ENCODE assay signal across 8 cellular contexts in the genomic region with DNA sequence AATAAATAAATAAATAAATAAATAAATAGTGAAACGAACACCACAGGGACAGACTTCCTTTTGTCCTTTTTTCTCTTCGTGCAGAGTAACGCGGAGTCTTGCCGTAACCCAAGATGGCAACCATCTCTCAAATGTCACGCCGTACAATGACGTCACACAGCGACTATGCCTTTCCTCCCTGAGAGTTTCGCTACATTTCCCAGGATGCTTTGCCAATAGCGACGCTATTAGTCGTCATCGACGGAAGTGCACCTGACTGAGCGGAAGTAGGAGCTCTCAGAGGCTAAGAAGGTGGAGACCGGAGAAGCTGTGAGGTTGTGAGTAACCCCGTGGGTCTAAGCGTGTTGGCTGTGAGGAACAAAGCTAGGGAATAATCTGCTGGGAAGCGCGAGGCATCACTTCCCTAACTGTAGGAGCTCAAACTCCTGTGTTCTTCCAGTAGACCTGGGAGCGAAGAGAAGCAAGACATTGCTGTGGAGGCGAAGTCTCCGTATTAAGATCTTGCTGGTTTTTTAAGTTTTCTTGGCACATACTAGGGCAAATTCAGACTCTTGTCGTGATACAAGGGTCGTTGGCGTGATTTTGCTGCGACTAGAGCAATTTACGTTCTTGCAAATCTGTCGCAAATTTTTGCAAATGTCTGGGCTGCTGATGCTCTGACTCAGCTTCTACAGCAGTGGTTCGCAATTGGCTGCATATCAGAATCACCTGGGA. TPM values are rescaled to one million over a fixed set of nuclear protein-coding genes. Genes with fewer than 3 reads are reported as not detected.
DNase-seq lines count a peak whose midpoint lies in the region; ATAC-seq and TF ChIP-seq lines count a peak whose summit lies in the region.

A gene with protein sequence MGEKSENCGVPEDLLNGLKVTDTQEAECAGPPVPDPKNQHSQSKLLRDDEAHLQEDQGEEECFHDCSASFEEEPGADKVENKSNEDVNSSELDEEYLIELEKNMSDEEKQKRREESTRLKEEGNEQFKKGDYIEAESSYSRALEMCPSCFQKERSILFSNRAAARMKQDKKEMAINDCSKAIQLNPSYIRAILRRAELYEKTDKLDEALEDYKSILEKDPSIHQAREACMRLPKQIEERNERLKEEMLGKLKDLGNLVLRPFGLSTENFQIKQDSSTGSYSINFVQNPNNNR (plus strand): TSS at position 263 of the 714 bp plus-strand sequence. CDS start 1,390 bp downstream, outside the sequence.

- peak within 1 kb of the TSS; percentile 99 for H3K4me3 ChIP-seq in GM08714 (ENCODE audit: low read length)

- peaks cover 30% of the 10 kb centered on the region for H3K4me1 Mint-ChIP-seq in activated naive CD8-positive, alpha-beta T cell (ENCODE audit: low read depth)

- H3K27me3 Mint-ChIP-seq in activated naive CD8-positive, alpha-beta T cell, result no peaks in the 10 kb centered on the region

- H3K36me3 Mint-ChIP-seq in activated naive CD8-positive, alpha-beta T cell, result peaks cover 7% of the 10 kb centered on the region

- ATAC-seq in HG02588 (IDR thresholded peaks at IDR 0.05; ENCODE audit: unreplicated experiment), result peak; percentile 100
- peak; percentile 98 for ATAC-seq in SK-N-SH treated with all-trans-retinoic acid at 6 μM for 48 hours

- peak within 1 kb of the TSS; percentile 96 for H3K27ac Mint-ChIP-seq in activated naive CD8-positive, alpha-beta T cell

- H3K9me3 Mint-ChIP-seq in activated naive CD8-positive, alpha-beta T cell (ENCODE audit: low read depth), result no peaks in the 10 kb centered on the region

- peak within 1 kb of the TSS; percentile 98 for H3K4me3 Mint-ChIP-seq in activated naive CD8-positive, alpha-beta T cell

- H3K27ac ChIP-seq in temporal lobe (ENCODE audit: low read depth, low read length), result peak within 1 kb of the TSS; percentile 44

- peak; percentile 97 for DNase-seq in NCI-H1092 (lab: John Stamatoyannopoulos, UW)
- peak; percentile 100 for DNase-seq in glomerular endothelial cell (ENCODE audit: extremely low read depth, low read depth, low spot score)
- peak; percentile 94 for DNase-seq in occipital lobe (lab: John Stamatoyannopoulos, UW)

TF ChIP-seq in SK-N-SH treated with all-trans-retinoic acid at 6 μM for 48 hours, 23 proteins besides CTCF, POLR2A, EP300 and RAD21:
- peak; percentile 53; the same call in 1 of the 2 replicates for TF ChIP-seq SNAI2 (CRISPR knock-in tag; IDR thresholded peaks at IDR 0.05)
- no peak for TF ChIP-seq ZNF565 (CRISPR knock-in tag; conservative IDR thresholded peaks at IDR 0.05; ENCODE audit: low read depth)

RNA-seq across cellular contexts. Expression of the gene that starts here (rescaled TPM):
- total RNA-seq in glomerular endothelial cell, result 45.8 and 74.3 TPM in 2 replicates
- total RNA-seq in occipital lobe, result 47.3 TPM
- 34.7 TPM for total RNA-seq in temporal lobe

Comparison
In these comparisons a context has a peak if more than half of its experiments do, and no peak if none do; other contexts are left out.
1. Peak in every context shown above with its lines: DNase-seq, ATAC-seq, H3K4me3 ChIP-seq and H3K27ac ChIP-seq.